ENCODE assay signal across 21 cellular contexts in genomic region chr5:31976161-31976560, GRCh38.
"Had no signal": no experiment of that assay in that cellular context is flagged by ENCODE, and none has a peak within 500 bp of the region (broad histone marks: within the 10 kb centered on the region; RNA-seq: fewer than 3 reads in every experiment).

No MANE protein-coding gene starts in this region.

- DNase-seq: KBM-7, MV-4-11, NCI-H1048, NCI-H1105, NCI-H1417, NCI-H1436 treated with DMSO at 0.1 percent for 48 hours, NCI-H1694, NCI-H187 treated with DMSO at 0.1 percent for 48 hours, NCI-H2029 treated with DMSO at 0.1 percent for 48 hours, NCI-H2171 treated with DMSO at 0.1 percent for 48 hours, NCI-H345, NCI-H446 treated with DMSO at 0.1 percent for 48 hours, NCI-H510A treated with DMSO at 0.1 percent for 48 hours, NCI-H526, RPMI8226, SHP77, SK-N-SH, SW 1271, T-cell had no signal

- FAIRE-seq: RCC 7860 had no signal

- H3K9me3 ChIP-seq: SK-N-SH had no signal

- H3K27ac ChIP-seq: HL-60 had no signal

- ATAC-seq: T-cell had no signal
